Comparison of ENCODE assay signal across 17 cellular contexts in the genomic region with DNA sequence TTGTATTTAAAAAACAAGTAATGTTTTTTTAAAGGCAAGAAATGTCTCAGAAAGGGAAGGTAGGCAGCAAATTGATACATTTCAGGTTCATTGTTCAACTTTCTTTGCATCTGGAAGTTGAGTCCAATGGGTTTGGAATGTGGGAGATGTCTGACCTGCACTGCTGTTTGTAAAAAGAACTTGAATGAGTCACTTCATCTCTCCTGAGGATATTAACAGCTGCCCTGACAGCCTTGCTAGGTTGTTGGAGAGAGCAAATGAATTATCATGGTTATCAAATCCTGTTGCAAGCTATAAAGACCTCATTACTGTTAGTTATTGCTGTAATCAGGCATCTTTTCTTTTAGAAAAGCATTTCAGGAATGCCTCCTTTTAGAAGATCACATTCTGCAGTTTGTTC. TPM values are rescaled to one million over a fixed set of nuclear protein-coding genes. Genes with fewer than 3 reads are reported as not detected.
"Had no signal": no experiment of that assay in that cellular context is flagged by ENCODE, and none has a peak within 500 bp of the region (broad histone marks: within the 10 kb centered on the region; RNA-seq: fewer than 3 reads in every experiment).

No MANE protein-coding gene starts in this region.

- H3K4me1 ChIP-seq: upper lobe of left lung had no signal

- H3K27me3 ChIP-seq: cardiac muscle cell, upper lobe of left lung had no signal

- DNase-seq: activated CD4-positive, alpha-beta T cell treated with anti-CD3 and anti-CD28 coated beads for 1 hour; activated CD4-positive, alpha-beta T cell treated with anti-CD3 and anti-CD28 coated beads, Interleukin-2, amount 50 U/mL, for 48 hours; activated gamma-delta T cell; activated naive CD8-positive, alpha-beta T cell treated with anti-CD3 and anti-CD28 coated beads for 36 hours; activated T-cell treated with anti-CD3 and anti-CD28 coated beads, Interleukin-2, amount 50 U/mL, for 48 hours; aorta; effector CD4-positive, alpha-beta T cell; immature natural killer cell; mucosa of descending colon; natural killer cell; right cardiac atrium; stimulated activated CD4-positive, alpha-beta T cell treated with anti-CD3 and anti-CD28 coated beads, Interleukin-2, amount 100 ng/mL, for 48 hours; stimulated activated CD8-positive, alpha-beta memory T cell treated with anti-CD3 and anti-CD28 coated beads, Interleukin-4, amount 100 ng/mL, for 48 hours; T-helper 9 cell; upper lobe of left lung had no signal

- H3K4me3 ChIP-seq: cardiac muscle cell, coronary artery, mucosa of descending colon, upper lobe of left lung had no signal

- H3K9me3 ChIP-seq: mucosa of descending colon had no signal

- H3K27ac ChIP-seq: cardiac muscle cell, coronary artery, upper lobe of left lung had no signal

- H3K36me3 ChIP-seq: cardiac muscle cell, upper lobe of left lung had no signal

RNA-seq across cellular contexts. Expression of a gene that starts 23.0 kb away (rescaled TPM):
- total RNA-seq: activated naive CD8-positive, alpha-beta T cell treated with anti-CD3 and anti-CD28 coated beads for 36 hours; natural killer cell had no signal
- polyA plus RNA-seq: immature natural killer cell had no signal
